8 cellular contexts compared by ENCODE assay signal in genomic region chr21:27564684-27565280, GRCh38.
DNase-seq lines count a peak whose midpoint lies in the region; ATAC-seq and TF ChIP-seq lines count a peak whose summit lies in the region.

No MANE protein-coding gene starts in this region.

- ATAC-seq in GM21423 (IDR thresholded peaks at IDR 0.05; ENCODE audit: unreplicated experiment), result no peak

- TF ChIP-seq CTCF in cardiac fibroblast (IDR thresholded peaks at IDR 0.05; ENCODE audit: low read depth, low read length), result peak; percentile 64
- no peak for TF ChIP-seq CTCF in GM13976 (IDR thresholded peaks at IDR 0.05; ENCODE audit: borderline replicate concordance, control extremely low read depth, extremely low read depth, insufficient read depth, missing control alignments)

- DNase-seq in NCI-H748 (lab: John Stamatoyannopoulos, UW; ENCODE audit: unreplicated experiment), result peak; percentile 6
- no peak for DNase-seq in NCI-H748 treated with DMSO at 0.1 percent for 48 hours (lab: John Stamatoyannopoulos, UW)
- DNase-seq in NCI-H446 (lab: John Stamatoyannopoulos, UW), result peak; percentile 32 to 75
- DNase-seq in cardiac fibroblast (ENCODE audit: low read depth in 2 of 2), result peak; percentile 75 to 78
- DNase-seq in left kidney (ENCODE audit: low read depth, low spot score), result peak; percentile 72
- DNase-seq in GM13976 (ENCODE audit: low spot score), result no peak
- DNase-seq in GDM1 (lab: John Stamatoyannopoulos, UW), result no peak

- H3K4me3 ChIP-seq in cardiac fibroblast (replicated peaks in 1 of 2; ENCODE audit: low read depth in 2 of 2, low read length in 2 of 2), result no peak overlapping the region

- in situ Hi-C loops in GM13976 (cut with MboI; ENCODE audit: low sequenced_read_pairs, unreplicated experiment), result no loop called here

Comparison
In these comparisons a context has a peak if more than half of its experiments do, and no peak if none do; other contexts are left out.
1. DNase-seq: peak in NCI-H748 (single experiment), NCI-H446 (2 of 2), cardiac fibroblast (2 of 2) and left kidney (single experiment); none in NCI-H748 treated with DMSO at 0.1 percent for 48 hours (single experiment), GM13976 (single experiment) and GDM1 (single experiment).